ENCODE assay signal across 8 cellular contexts in the genomic region with DNA sequence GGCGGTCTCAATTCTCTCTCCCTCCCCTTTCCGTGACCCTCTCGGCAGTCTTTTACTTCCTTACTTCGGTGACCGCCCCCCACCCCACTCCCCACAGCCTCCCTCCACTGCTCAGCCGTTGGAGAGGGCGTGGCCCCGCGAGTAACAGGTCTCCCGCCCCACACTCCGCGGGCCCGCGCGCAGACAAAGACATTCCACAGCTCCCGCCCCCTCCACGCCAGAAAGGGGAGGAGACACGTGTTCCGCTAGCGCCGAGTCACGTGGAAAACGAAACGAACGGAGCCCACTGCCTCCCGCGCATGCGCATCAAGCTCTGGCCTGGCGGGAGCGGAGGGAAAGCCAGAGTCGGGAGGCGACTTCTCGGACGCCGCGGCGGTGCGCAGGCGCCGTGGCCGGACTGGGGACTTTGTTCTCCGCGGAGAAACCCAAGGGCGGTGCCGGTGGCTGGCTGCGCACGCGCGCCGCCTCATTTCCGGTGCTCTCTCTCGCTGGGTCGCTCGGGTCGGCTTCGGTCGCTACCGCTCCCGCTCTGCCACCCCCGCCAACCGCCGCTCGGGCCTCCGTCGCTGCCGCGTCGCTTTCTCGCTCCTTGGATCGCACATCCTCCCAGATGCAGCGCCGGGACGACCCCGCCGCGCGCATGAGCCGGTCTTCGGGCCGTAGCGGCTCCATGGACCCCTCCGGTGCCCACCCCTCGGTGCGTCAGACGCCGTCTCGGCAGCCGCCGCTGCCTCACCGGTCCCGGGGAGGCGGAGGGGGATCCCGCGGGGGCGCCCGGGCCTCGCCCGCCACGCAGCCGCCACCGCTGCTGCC. TPM values are rescaled to one million over a fixed set of nuclear protein-coding genes. Genes with fewer than 3 reads are reported as not detected.
DNase-seq lines count a peak whose midpoint lies in the region; TF ChIP-seq lines count a peak whose summit lies in the region.

A gene with protein sequence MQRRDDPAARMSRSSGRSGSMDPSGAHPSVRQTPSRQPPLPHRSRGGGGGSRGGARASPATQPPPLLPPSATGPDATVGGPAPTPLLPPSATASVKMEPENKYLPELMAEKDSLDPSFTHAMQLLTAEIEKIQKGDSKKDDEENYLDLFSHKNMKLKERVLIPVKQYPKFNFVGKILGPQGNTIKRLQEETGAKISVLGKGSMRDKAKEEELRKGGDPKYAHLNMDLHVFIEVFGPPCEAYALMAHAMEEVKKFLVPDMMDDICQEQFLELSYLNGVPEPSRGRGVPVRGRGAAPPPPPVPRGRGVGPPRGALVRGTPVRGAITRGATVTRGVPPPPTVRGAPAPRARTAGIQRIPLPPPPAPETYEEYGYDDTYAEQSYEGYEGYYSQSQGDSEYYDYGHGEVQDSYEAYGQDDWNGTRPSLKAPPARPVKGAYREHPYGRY (plus strand): TSS at position 483 of the 813 bp plus-strand sequence. CDS start 128 bp downstream, at position 611.

- peaks cover 12 to 26% (median 15%) of the 10 kb centered on the region in 3 experiments for H3K36me3 Mint-ChIP-seq in H9 (ENCODE audit: insufficient read depth in 1 of 3, low read depth in 3 of 3)
- peaks cover 22% of the 10 kb centered on the region for H3K36me3 Mint-ChIP-seq in nephron (ENCODE audit: low read depth)
- H3K36me3 Mint-ChIP-seq in stimulated activated naive CD8-positive, alpha-beta T cell treated with anti-CD3 and anti-CD28 coated beads, Interleukin-15, Interleukin-2, amounts not matched to agents 100 ng/mL and 50 ng/mL, for 24 hours (ENCODE audit: low read depth) = peaks cover 33% of the 10 kb centered on the region

- no peaks in the 10 kb centered on the region for H3K4me1 ChIP-seq in H9 (ENCODE audit: insufficient read depth, low read length)

- H3K4me3 Mint-ChIP-seq in H9 (peak within 1 kb of the TSS; percentile 98 to 99), nephron (peak within 1 kb of the TSS; percentile 97 to 100 (median 99))
- H3K4me3 Mint-ChIP-seq in stimulated activated naive CD8-positive, alpha-beta T cell treated with anti-CD3 and anti-CD28 coated beads, Interleukin-15, Interleukin-2, amounts not matched to agents 100 ng/mL and 50 ng/mL, for 24 hours = peak within 1 kb of the TSS; percentile 96

- H3K27ac Mint-ChIP-seq in H9 (peak within 1 kb of the TSS; percentile 98 to 99 (median 98)), nephron (peak within 1 kb of the TSS; percentile 99 to 100 (median 100))
- peak within 1 kb of the TSS; percentile 97 for H3K27ac Mint-ChIP-seq in stimulated activated naive CD8-positive, alpha-beta T cell treated with anti-CD3 and anti-CD28 coated beads, Interleukin-15, Interleukin-2, amounts not matched to agents 100 ng/mL and 50 ng/mL, for 24 hours

- H4K91ac ChIP-seq in H9 (ENCODE audit: insufficient read length, low read depth, low read length) = no peak within 1 kb of the TSS

- H4K20me1 ChIP-seq in H9 (ENCODE audit: control insufficient read depth, insufficient read depth, insufficient read length) = no peaks in the 10 kb centered on the region

- H3K4ac ChIP-seq in H9 (ENCODE audit: low read depth, low read length) = no peak within 1 kb of the TSS

- H2BK120ac ChIP-seq in H9 (ENCODE audit: low read depth, low read length, poor library complexity, severe bottlenecking) = no peak within 1 kb of the TSS

- H3K9ac ChIP-seq in H9 (ENCODE audit: extremely low read depth, insufficient read length, low read length) = peak within 1 kb of the TSS; percentile 83

- H2AFZ ChIP-seq in H9 (ENCODE audit: low read length) = no peak within 1 kb of the TSS

- DNase-seq in ELR (ENCODE audit: low read depth) (peak; percentile 99), H9 (peak; percentile 97), MG63 (peak; percentile 98), SHP77 treated with DMSO at 0.1 percent for 48 hours (lab: John Stamatoyannopoulos, UW) (peak; percentile 98), fibroblast of the aortic adventitia (ENCODE audit: low read depth) (peak; percentile 99)
- DNase-seq in activated effector memory CD4-positive, alpha-beta T cell treated with anti-CD3 and anti-CD28 coated beads, Interleukin-2, amount 50 U/mL, for 16 hours = peak; percentile 99

- H3K18ac ChIP-seq in H9 (ENCODE audit: insufficient read length, low read depth, low read length) = peak within 1 kb of the TSS; percentile 83

- H3K9me3 ChIP-seq in H9 (ENCODE audit: control insufficient read depth, low read depth, low read length) = no peaks in the 10 kb centered on the region
- no peaks in the 10 kb centered on the region for H3K9me3 ChIP-seq in MG63

- H2BK15ac ChIP-seq in H9 (ENCODE audit: low read depth, low read length) = no peak within 1 kb of the TSS

- TF ChIP-seq CTCF in H9 (conservative IDR thresholded peaks at IDR 0.05) = no peak; the same call in 2 of the 3 replicates
- TF ChIP-seq CTCF in fibroblast of the aortic adventitia (IDR thresholded peaks at IDR 0.05; ENCODE audit: insufficient read depth, low read length) = no peak
- TF ChIP-seq CTCF in nephron (IDR thresholded peaks at IDR 0.05; ENCODE audit: unreplicated experiment in 3 of 3) = no peak

- no peak within 1 kb of the TSS for H2BK20ac ChIP-seq in H9 (ENCODE audit: low read depth, low read length, poor library complexity, severe bottlenecking)

- peaks cover 38% of the 10 kb centered on the region for H3K79me2 ChIP-seq in H9 (ENCODE audit: insufficient read depth, low read length)

- no peak within 1 kb of the TSS for H3K23ac ChIP-seq in H9 (ENCODE audit: insufficient read length, low read depth, low read length)

- H3K27me3 Mint-ChIP-seq in H9 (ENCODE audit: low read depth) = no peaks in the 10 kb centered on the region
- no peaks in the 10 kb centered on the region for H3K27me3 Mint-ChIP-seq in nephron (ENCODE audit: low read depth)
- no peaks in the 10 kb centered on the region for H3K27me3 Mint-ChIP-seq in stimulated activated naive CD8-positive, alpha-beta T cell treated with anti-CD3 and anti-CD28 coated beads, Interleukin-15, Interleukin-2, amounts not matched to agents 100 ng/mL and 50 ng/mL, for 24 hours

- peak within 1 kb of the TSS; percentile 94 for H3K14ac ChIP-seq in H9 (ENCODE audit: insufficient read depth, low read length)

- H2AK5ac ChIP-seq in H9 (ENCODE audit: insufficient read length, low read length) = no peak within 1 kb of the TSS

- no peak within 1 kb of the TSS for H4K8ac ChIP-seq in H9 (replicated peaks; ENCODE audit: insufficient read length, low read depth, low read length)

- H3K4me1 Mint-ChIP-seq in H9 (peaks cover 23 to 25% of the 10 kb centered on the region in 2 experiments), nephron (peaks cover 27% of the 10 kb centered on the region)
- peaks cover 36% of the 10 kb centered on the region for H3K4me1 Mint-ChIP-seq in stimulated activated naive CD8-positive, alpha-beta T cell treated with anti-CD3 and anti-CD28 coated beads, Interleukin-15, Interleukin-2, amounts not matched to agents 100 ng/mL and 50 ng/mL, for 24 hours (ENCODE audit: low read depth)

- WGBS in H9 (ENCODE audit: extremely low coverage, insufficient read length, low lambda C conversion rate) = no CpG with 5 or more reads among the region's 101 CpGs

- no peak within 1 kb of the TSS for H4K5ac ChIP-seq in H9 (ENCODE audit: insufficient read length, low read depth, low read length)

- H3K4me2 ChIP-seq in H9 (ENCODE audit: insufficient read depth, insufficient read length, low read length) = peak within 1 kb of the TSS; percentile 93

- H2BK12ac ChIP-seq in H9 (ENCODE audit: insufficient read length, low read depth, low read length) = no peak within 1 kb of the TSS

- no peak within 1 kb of the TSS for H3T11ph ChIP-seq in H9 (ENCODE audit: low read length)

- H3K4me3 ChIP-seq in MG63 = peak within 1 kb of the TSS; percentile 98
- peak within 1 kb of the TSS; percentile 97 for H3K4me3 ChIP-seq in fibroblast of the aortic adventitia (ENCODE audit: low read depth, low read length)

- H3K56ac ChIP-seq in H9 (ENCODE audit: insufficient read length, low read depth, low read length) = no peak within 1 kb of the TSS

- H3K27ac ChIP-seq in H9 (ENCODE audit: insufficient read length, low read depth, low read length) = no peak within 1 kb of the TSS

- peaks cover 7% of the 10 kb centered on the region for H3K23me2 ChIP-seq in H9 (ENCODE audit: insufficient read length, low read depth, low read length, poor library complexity, severe bottlenecking)

- H3K79me1 ChIP-seq in H9 (ENCODE audit: insufficient read depth, low read depth, low read length, poor library complexity, severe bottlenecking) = no peaks in the 10 kb centered on the region

- H3K27me3 ChIP-seq in H9 (ENCODE audit: insufficient read depth, low read length) (no peaks in the 10 kb centered on the region), MG63 (no peaks in the 10 kb centered on the region)

- no peak within 1 kb of the TSS for H2BK5ac ChIP-seq in H9 (ENCODE audit: insufficient read length, low read length)

- H3K9me3 Mint-ChIP-seq in H9 (no peaks in the 10 kb centered on the region; a peak in 1 of 5 replicates), nephron (no peaks in the 10 kb centered on the region)
- H3K9me3 Mint-ChIP-seq in stimulated activated naive CD8-positive, alpha-beta T cell treated with anti-CD3 and anti-CD28 coated beads, Interleukin-15, Interleukin-2, amounts not matched to agents 100 ng/mL and 50 ng/mL, for 24 hours = no peaks in the 10 kb centered on the region

- peaks cover 30% of the 10 kb centered on the region for H3K36me3 ChIP-seq in MG63

RNA-seq across cellular contexts. Expression of the gene that starts here (rescaled TPM):
- 267 and 273 TPM in 2 replicates for total RNA-seq in H9 (2021)
- 123 and 150 TPM in 2 replicates for total RNA-seq in MG63 (2014; rRNA removed; shearing (Covaris generic); ENCODE audit: low replicate concordance)
- 43.1 and 53.8 TPM in 2 replicates for total RNA-seq in fibroblast of the aortic adventitia (ENCODE audit: low replicate concordance)
